ENCODE assay signal across 2 cellular contexts in genomic region chr14:95442016-95442632, GRCh38.
TF ChIP-seq lines count a peak whose summit lies in the region.

No MANE protein-coding gene starts in this region.

TF ChIP-seq in H1, 55 proteins besides CTCF, POLR2A, EP300 and RAD21 (continued from another document):
- TF ChIP-seq, protein P1, sequence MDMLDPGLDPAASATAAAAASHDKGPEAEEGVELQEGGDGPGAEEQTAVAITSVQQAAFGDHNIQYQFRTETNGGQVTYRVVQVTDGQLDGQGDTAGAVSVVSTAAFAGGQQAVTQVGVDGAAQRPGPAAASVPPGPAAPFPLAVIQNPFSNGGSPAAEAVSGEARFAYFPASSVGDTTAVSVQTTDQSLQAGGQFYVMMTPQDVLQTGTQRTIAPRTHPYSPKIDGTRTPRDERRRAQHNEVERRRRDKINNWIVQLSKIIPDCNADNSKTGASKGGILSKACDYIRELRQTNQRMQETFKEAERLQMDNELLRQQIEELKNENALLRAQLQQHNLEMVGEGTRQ (IDR thresholded peaks at IDR 0.05; ENCODE audit: low read length): no peak

TF ChIP-seq in WTC11, 78 proteins besides CTCF, POLR2A, EP300 and RAD21 (continued from another document):
- no peak for TF ChIP-seq ZMAT4 (CRISPR knock-in tag; IDR thresholded peaks at IDR 0.05)
- TF ChIP-seq, protein P2, sequence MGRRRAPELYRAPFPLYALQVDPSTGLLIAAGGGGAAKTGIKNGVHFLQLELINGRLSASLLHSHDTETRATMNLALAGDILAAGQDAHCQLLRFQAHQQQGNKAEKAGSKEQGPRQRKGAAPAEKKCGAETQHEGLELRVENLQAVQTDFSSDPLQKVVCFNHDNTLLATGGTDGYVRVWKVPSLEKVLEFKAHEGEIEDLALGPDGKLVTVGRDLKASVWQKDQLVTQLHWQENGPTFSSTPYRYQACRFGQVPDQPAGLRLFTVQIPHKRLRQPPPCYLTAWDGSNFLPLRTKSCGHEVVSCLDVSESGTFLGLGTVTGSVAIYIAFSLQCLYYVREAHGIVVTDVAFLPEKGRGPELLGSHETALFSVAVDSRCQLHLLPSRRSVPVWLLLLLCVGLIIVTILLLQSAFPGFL (CRISPR knock-in tag; IDR thresholded peaks at IDR 0.05; ENCODE audit: borderline replicate concordance): no peak
- no peak for TF ChIP-seq ELF4 (CRISPR knock-in tag; IDR thresholded peaks at IDR 0.05; ENCODE audit: low read depth)
- TF ChIP-seq NFE2L1 (CRISPR knock-in tag; IDR thresholded peaks at IDR 0.05): no peak
- TF ChIP-seq, protein P3, sequence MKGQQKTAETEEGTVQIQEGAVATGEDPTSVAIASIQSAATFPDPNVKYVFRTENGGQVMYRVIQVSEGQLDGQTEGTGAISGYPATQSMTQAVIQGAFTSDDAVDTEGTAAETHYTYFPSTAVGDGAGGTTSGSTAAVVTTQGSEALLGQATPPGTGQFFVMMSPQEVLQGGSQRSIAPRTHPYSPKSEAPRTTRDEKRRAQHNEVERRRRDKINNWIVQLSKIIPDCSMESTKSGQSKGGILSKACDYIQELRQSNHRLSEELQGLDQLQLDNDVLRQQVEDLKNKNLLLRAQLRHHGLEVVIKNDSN (CRISPR knock-in tag; IDR thresholded peaks at IDR 0.05): no peak
- TF ChIP-seq, protein P4, sequence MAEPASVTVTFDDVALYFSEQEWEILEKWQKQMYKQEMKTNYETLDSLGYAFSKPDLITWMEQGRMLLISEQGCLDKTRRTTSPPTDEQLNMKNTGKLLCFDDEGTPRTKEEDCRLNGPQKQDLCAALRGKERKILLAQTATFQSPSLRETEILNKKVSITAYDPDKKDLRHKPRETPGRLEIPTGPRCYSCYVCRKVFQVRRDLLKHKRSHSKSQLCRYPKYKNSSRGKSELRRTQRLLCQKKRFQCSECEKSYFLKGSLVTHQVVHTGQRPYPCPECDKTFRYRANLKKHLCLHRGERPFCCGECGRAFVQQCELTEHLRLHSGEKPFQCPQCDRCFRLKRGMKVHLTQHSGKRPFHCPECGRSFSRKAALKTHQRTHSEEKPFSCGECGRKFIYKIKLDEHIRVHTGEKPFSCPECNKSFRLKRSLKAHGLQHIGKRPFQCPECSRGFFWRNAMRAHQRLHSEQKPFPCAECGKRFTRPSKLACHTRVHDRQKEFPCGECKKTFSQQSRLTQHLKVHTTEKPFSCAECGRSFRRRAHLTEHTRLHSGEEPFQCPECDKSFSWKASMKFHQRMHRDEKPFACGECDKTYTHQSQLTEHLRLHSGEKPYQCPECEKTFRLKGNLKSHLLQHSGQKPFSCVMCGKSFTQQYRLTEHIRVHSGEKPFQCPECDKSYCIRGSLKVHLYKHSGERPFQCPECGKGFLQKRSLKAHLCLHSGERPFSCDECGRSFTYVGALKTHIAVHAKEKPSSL (CRISPR knock-in tag; conservative IDR thresholded peaks at IDR 0.05): no peak
- TF ChIP-seq, protein P5, sequence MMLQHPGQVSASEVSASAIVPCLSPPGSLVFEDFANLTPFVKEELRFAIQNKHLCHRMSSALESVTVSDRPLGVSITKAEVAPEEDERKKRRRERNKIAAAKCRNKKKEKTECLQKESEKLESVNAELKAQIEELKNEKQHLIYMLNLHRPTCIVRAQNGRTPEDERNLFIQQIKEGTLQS (CRISPR knock-in tag; conservative IDR thresholded peaks at IDR 0.05): no peak
- TF ChIP-seq ZNF121 (CRISPR knock-in tag; IDR thresholded peaks at IDR 0.05): no peak
- no peak for TF ChIP-seq NR3C1 (CRISPR knock-in tag; conservative IDR thresholded peaks at IDR 0.05; ENCODE audit: low read depth)
- no peak for TF ChIP-seq STAT6 (CRISPR knock-in tag; conservative IDR thresholded peaks at IDR 0.05; ENCODE audit: low read depth)
- no peak for TF ChIP-seq ZNF532 (CRISPR knock-in tag; IDR thresholded peaks at IDR 0.05; ENCODE audit: borderline replicate concordance)
- TF ChIP-seq FOXP1 (CRISPR knock-in tag; IDR thresholded peaks at IDR 0.05; ENCODE audit: borderline replicate concordance): no peak
